25 cellular contexts compared by ENCODE assay signal in genomic region chr6:106730672-106731071, GRCh38.
DNase-seq lines count a peak whose midpoint lies in the region; ATAC-seq and TF ChIP-seq lines count a peak whose summit lies in the region.
"Had no signal": no experiment of that assay in that cellular context is flagged by ENCODE, and none has a peak within 500 bp of the region (broad histone marks: within the 10 kb centered on the region; RNA-seq: fewer than 3 reads in every experiment).

No MANE protein-coding gene starts in this region.

- no peak for TF ChIP-seq CTCF in body of pancreas (IDR thresholded peaks at IDR 0.05)
- no peak for TF ChIP-seq CTCF in right lobe of liver (IDR thresholded peaks at IDR 0.05)
- no peak for TF ChIP-seq CTCF in thyroid gland (IDR thresholded peaks at IDR 0.05)
- no peak for TF ChIP-seq CTCF in gastrocnemius medialis (IDR thresholded peaks at IDR 0.05 in 4 of 5, conservative IDR thresholded peaks at IDR 0.05 in 1 of 5)

- H3K27ac Mint-ChIP-seq in IgD-negative memory B cell = peak overlapping the region in 2 of 3 donors; percentile 96
- H3K27ac Mint-ChIP-seq: activated CD4-positive, alpha-beta T cell treated with anti-CD3 and anti-CD28 coated beads for 36 hours; activated CD8-positive, alpha-beta T cell treated with anti-CD3 and anti-CD28 coated beads for 36 hours; activated naive CD4-positive, alpha-beta T cell treated with anti-CD3 and anti-CD28 coated beads, Interleukin-2, amount 50 U/mL, for 72 hours; activated T-helper 2 cell treated with anti-CD3 and anti-CD28 coated beads, Interferon-gamma antibody, Interleukin-2, Interleukin-4, amounts not matched to agents 10 μg/mL and 5 μg/mL and 100 μg/mL, durations not matched to agents 14 hours and 24 hours and 36 hours; mesothelial cell of epicardium; naive thymus-derived CD8-positive, alpha-beta T cell; stimulated activated naive CD8-positive, alpha-beta T cell treated with anti-CD3 and anti-CD28 coated beads, Interleukin-15, amount 100 ng/mL, for 72 hours; T-helper 2 cell treated with Interferon-gamma antibody and Interleukin-4, amounts not matched to agents 5 μg/mL and 100 μg/mL, for 36 hours had no signal

- peak overlapping the region; percentile 87 to 94 (median 89) for H3K27ac ChIP-seq in body of pancreas
- H3K27ac ChIP-seq in right lobe of liver = peak overlapping the region; percentile 76 to 91 (median 91)
- H3K27ac ChIP-seq in thyroid gland = peak overlapping the region; percentile 79 to 91 (median 82)
- no peak overlapping the region for H3K27ac ChIP-seq in gastrocnemius medialis
- H3K27ac ChIP-seq: BLaER1 treated with 17β-estradiol and CSF1 and Interleukin-3, amounts not matched to agents 10 nM and 100 nM had no signal

- H3K4me1 ChIP-seq in body of pancreas = peaks cover 88% of the 10 kb centered on the region
- peaks cover 0 to 61% (median 30%) of the 10 kb centered on the region in 4 donors for H3K4me1 ChIP-seq in right lobe of liver
- peaks cover 8 to 17% of the 10 kb centered on the region in 2 donors for H3K4me1 ChIP-seq in thyroid gland
- peaks cover 0 to 6% of the 10 kb centered on the region in 2 donors for H3K4me1 ChIP-seq in gastrocnemius medialis
- H3K4me1 ChIP-seq: HAP-1 had no signal

- H3K9me3 Mint-ChIP-seq in IgD-negative memory B cell = peaks cover 0 to 4% (median 0%) of the 10 kb centered on the region in 3 donors
- H3K9me3 Mint-ChIP-seq: activated CD8-positive, alpha-beta T cell treated with anti-CD3 and anti-CD28 coated beads for 36 hours; activated naive CD4-positive, alpha-beta T cell treated with anti-CD3 and anti-CD28 coated beads, Interleukin-2, amount 50 U/mL, for 72 hours; activated T-helper 2 cell treated with anti-CD3 and anti-CD28 coated beads, Interferon-gamma antibody, Interleukin-2, Interleukin-4, amounts not matched to agents 10 μg/mL and 5 μg/mL and 100 μg/mL, durations not matched to agents 14 hours and 24 hours and 36 hours; stimulated activated naive CD8-positive, alpha-beta T cell treated with anti-CD3 and anti-CD28 coated beads, Interleukin-15, amount 100 ng/mL, for 72 hours; T-helper 2 cell treated with Interferon-gamma antibody and Interleukin-4, amounts not matched to agents 5 μg/mL and 100 μg/mL, for 36 hours had no signal

- in situ Hi-C loops in gastrocnemius medialis (cut with MboI; ENCODE audit: low sequenced_read_pairs in 4 of 4) = no loop called here

- H3K4me3 Mint-ChIP-seq in IgD-negative memory B cell = peak overlapping the region; percentile 80 to 97 (median 88)
- H3K4me3 Mint-ChIP-seq: activated CD4-positive, alpha-beta T cell treated with anti-CD3 and anti-CD28 coated beads for 36 hours; activated CD8-positive, alpha-beta T cell treated with anti-CD3 and anti-CD28 coated beads for 36 hours; mesothelial cell of epicardium; naive thymus-derived CD8-positive, alpha-beta T cell; stimulated activated naive CD8-positive, alpha-beta T cell treated with anti-CD3 and anti-CD28 coated beads, Interleukin-15, amount 100 ng/mL, for 72 hours; T-helper 2 cell treated with Interferon-gamma antibody and Interleukin-4, amounts not matched to agents 5 μg/mL and 100 μg/mL, for 36 hours had no signal

- H3K27me3 ChIP-seq in body of pancreas (no peaks in the 10 kb centered on the region), right lobe of liver (no peaks in the 10 kb centered on the region), thyroid gland (no peaks in the 10 kb centered on the region), gastrocnemius medialis (no peaks in the 10 kb centered on the region)
- H3K27me3 ChIP-seq: BLaER1 treated with 17β-estradiol and CSF1 and Interleukin-3, amounts not matched to agents 10 nM and 100 nM had no signal

- DNase-seq in body of pancreas = peak; percentile 44 to 61 (median 55)
- no peak for DNase-seq in right lobe of liver
- peak; percentile 56 to 74 for DNase-seq in thyroid gland
- no peak for DNase-seq in SW 1271 (lab: John Stamatoyannopoulos, UW)
- no peak for DNase-seq in gastrocnemius medialis
- DNase-seq in NK-92 treated with Interleukin-12 subunit alpha and Interleukin-12 subunit beta, amount 100 ng/mL, for 24 hours (lab: John Stamatoyannopoulos, UW) = no peak
- DNase-seq in NCI-H524 (lab: John Stamatoyannopoulos, UW) = no peak
- DNase-seq: activated CD4-positive, alpha-beta T cell treated with anti-CD3 and anti-CD28 coated beads for 36 hours; activated CD8-positive, alpha-beta T cell treated with anti-CD3 and anti-CD28 coated beads for 36 hours; effector CD4-positive, alpha-beta T cell; left ventricle myocardium superior; naive thymus-derived CD8-positive, alpha-beta T cell; NCI-H1417; NCI-H2029 treated with DMSO at 0.1 percent for 48 hours; NCI-H526 treated with DMSO at 0.1 percent for 48 hours; Right ventricle myocardium superior; stimulated activated naive CD8-positive, alpha-beta T cell treated with anti-CD3 and anti-CD28 coated beads, Interleukin-15, amount 100 ng/mL, for 72 hours had no signal

- intact Hi-C loops in body of pancreas (cut with DNase I) = no loop called here
- intact Hi-C loops in right lobe of liver (cut with DNase I) = loop anchor here in 1 of 2 donors (2.0 kb wide), 1 partner anchor 28 kb away; no protein-coding TSS in a partner anchor
- intact Hi-C loops in thyroid gland (cut with DNase I) = no loop called here
- intact Hi-C loops in gastrocnemius medialis (cut with DNase I; ENCODE audit: low total_unique reads) = no loop called here

- WGBS in body of pancreas, 2 donors = 10 to 17% methylated on average over 7 of the region's 7 CpGs
- 22% methylated on average over 7 of the region's 7 CpGs for WGBS in right lobe of liver (ENCODE audit: insufficient coverage, low coverage, low lambda C conversion rate, missing lambda C conversion rate)
- 35 to 39% methylated on average over 7 of the region's 7 CpGs for WGBS in thyroid gland, 2 donors

- no peaks in the 10 kb centered on the region for H3K27me3 Mint-ChIP-seq in IgD-negative memory B cell

- H3K4me3 ChIP-seq in body of pancreas = no peak overlapping the region
- H3K4me3 ChIP-seq in right lobe of liver = no peak overlapping the region
- H3K4me3 ChIP-seq in thyroid gland (replicated peaks in 1 of 3) = no peak overlapping the region
- no peak overlapping the region for H3K4me3 ChIP-seq in gastrocnemius medialis
- H3K4me3 ChIP-seq: BLaER1 treated with 17β-estradiol and CSF1 and Interleukin-3, amounts not matched to agents 10 nM and 100 nM; HAP-1 had no signal

- peaks cover 9% of the 10 kb centered on the region for H3K36me3 Mint-ChIP-seq in IgD-negative memory B cell
- H3K36me3 Mint-ChIP-seq: activated naive CD4-positive, alpha-beta T cell treated with anti-CD3 and anti-CD28 coated beads, Interleukin-2, amount 50 U/mL, for 72 hours; mesothelial cell of epicardium; naive thymus-derived CD8-positive, alpha-beta T cell had no signal

- no peaks in the 10 kb centered on the region for H3K36me3 ChIP-seq in body of pancreas (replicated peaks in 1 of 2; ENCODE audit: insufficient read depth in 1 of 2, low read depth in 2 of 2)
- H3K36me3 ChIP-seq in right lobe of liver = no peaks in the 10 kb centered on the region
- H3K36me3 ChIP-seq in thyroid gland = no peaks in the 10 kb centered on the region
- H3K36me3 ChIP-seq in gastrocnemius medialis = no peaks in the 10 kb centered on the region
- H3K36me3 ChIP-seq: BLaER1 treated with 17β-estradiol and CSF1 and Interleukin-3, amounts not matched to agents 10 nM and 100 nM; HAP-1 had no signal

- H3K9me3 ChIP-seq in body of pancreas = no peaks in the 10 kb centered on the region
- H3K9me3 ChIP-seq in right lobe of liver = no peaks in the 10 kb centered on the region
- H3K9me3 ChIP-seq in thyroid gland = no peaks in the 10 kb centered on the region
- H3K9me3 ChIP-seq in gastrocnemius medialis = no peaks in the 10 kb centered on the region
- H3K9me3 ChIP-seq: HAP-1 had no signal

- ATAC-seq in body of pancreas = peak; percentile 42
- peak; percentile 13 to 34 (median 22) for ATAC-seq in right lobe of liver
- ATAC-seq in gastrocnemius medialis = no peak
- ATAC-seq: activated CD4-positive, alpha-beta T cell treated with anti-CD3 and anti-CD28 coated beads for 36 hours; activated CD8-positive, alpha-beta T cell treated with anti-CD3 and anti-CD28 coated beads for 36 hours; activated naive CD4-positive, alpha-beta T cell treated with anti-CD3 and anti-CD28 coated beads, Interleukin-2, amount 50 U/mL, for 72 hours; left ventricle myocardium superior; naive thymus-derived CD8-positive, alpha-beta T cell; Panc1; stimulated activated naive CD8-positive, alpha-beta T cell treated with anti-CD3 and anti-CD28 coated beads, Interleukin-15, amount 100 ng/mL, for 72 hours had no signal

- no peak for TF ChIP-seq POLR2A in body of pancreas (IDR thresholded peaks at IDR 0.05)
- no peak for TF ChIP-seq POLR2A in right lobe of liver (IDR thresholded peaks at IDR 0.05)
- no peak for TF ChIP-seq POLR2A in thyroid gland (IDR thresholded peaks at IDR 0.05)
- no peak for TF ChIP-seq POLR2A in gastrocnemius medialis (IDR thresholded peaks at IDR 0.05)

- H3K4me1 Mint-ChIP-seq in IgD-negative memory B cell = peaks cover 38 to 60% (median 57%) of the 10 kb centered on the region in 3 donors
- H3K4me1 Mint-ChIP-seq: activated CD4-positive, alpha-beta T cell treated with anti-CD3 and anti-CD28 coated beads for 36 hours; stimulated activated naive CD8-positive, alpha-beta T cell treated with anti-CD3 and anti-CD28 coated beads, Interleukin-15, amount 100 ng/mL, for 72 hours had no signal

Comparison
In these comparisons a context has a peak if more than half of its experiments do, and no peak if none do; other contexts are left out.
1. ATAC-seq: peak in body of pancreas (single experiment) and right lobe of liver (4 of 4); none in gastrocnemius medialis (0 of 2).
2. DNase-seq: peak in body of pancreas (4 of 4) and thyroid gland (2 of 2); none in right lobe of liver (0 of 3), SW 1271 (0 of 2), gastrocnemius medialis (0 of 2), NK-92 treated with Interleukin-12 subunit alpha and Interleukin-12 subunit beta, amount 100 ng/mL, for 24 hours (single experiment) and NCI-H524 (0 of 2).
3. H3K27ac ChIP-seq: peak in body of pancreas (4 of 4), right lobe of liver (3 of 3) and thyroid gland (3 of 3); none in gastrocnemius medialis (0 of 4).